In genomic region chr17:68865584-68865983, GRCh38 we compare ENCODE assay signal across 33 cellular contexts.
"Had no signal": no experiment of that assay in that cellular context is flagged by ENCODE, and none has a peak within 500 bp of the region (broad histone marks: within the 10 kb centered on the region; RNA-seq: fewer than 3 reads in every experiment).

No MANE protein-coding gene starts in this region.

- H3K4me1 ChIP-seq: ascending aorta, body of pancreas, breast epithelium had no signal

- H3K9me3 ChIP-seq: adrenal gland, ascending aorta, body of pancreas had no signal

- H3K27ac ChIP-seq: adrenal gland, ascending aorta, body of pancreas, brain microvascular endothelial cell, breast epithelium, cardiac muscle cell had no signal

- FAIRE-seq: astrocyte, bronchial epithelial cell had no signal

- DNase-seq: activated effector memory CD4-positive, alpha-beta T cell treated with anti-CD3 and anti-CD28 coated beads, Interleukin-2, amount 50 U/mL, for 16 hours; activated effector memory CD4-positive, alpha-beta T cell treated with Interleukin-2 at 50 U/mL for 16 hours; activated gamma-delta T cell; activated gamma-delta T cell treated with Interleukin-2 at 50 U/mL for 16 hours; activated naive CD4-positive, alpha-beta T cell; activated naive CD4-positive, alpha-beta T cell treated with anti-CD3 and anti-CD28 coated beads for 36 hours; activated naive CD4-positive, alpha-beta T cell treated with anti-CD3 and anti-CD28 coated beads, Interleukin-2, amount 10 ng/mL, durations not matched to agents 7 days and 5 days; activated naive CD4-positive, alpha-beta T cell treated with anti-CD3 and anti-CD28 coated beads, Interleukin-2, amount 50 U/mL, for 16 hours; activated naive CD4-positive, alpha-beta T cell treated with Interleukin-2 at 50 U/mL for 16 hours; activated naive CD8-positive, alpha-beta T cell treated with anti-CD3 and anti-CD28 coated beads for 36 hours; activated naive CD8-positive, alpha-beta T cell treated with anti-CD3 and anti-CD28 coated beads, Interleukin-2, amount 10 ng/mL, durations not matched to agents 7 days and 5 days; activated naive CD8-positive, alpha-beta T cell treated with anti-CD3 and anti-CD28 coated beads, Interleukin-2, amount 50 U/mL, for 24 hours; activated T-cell treated with anti-CD3 and anti-CD28 coated beads, Interleukin-2, amount 50 U/mL, for 24 hours; activated T-cell treated with anti-CD3 and anti-CD28 coated beads, Interleukin-2, amount 50 U/mL, for 4 hours; activated T-cell treated with anti-CD3 and anti-CD28 coated beads, Interleukin-2, amount 50 U/mL, for 48 hours; activated T-cell treated with anti-CD3 and anti-CD28 coated beads, Interleukin-2, amount 50 U/mL, for 72 hours; adrenal gland; amniotic stem cell; amygdala; anterior cingulate cortex; aorta; body of pancreas; brain microvascular endothelial cell; caudate nucleus; central memory CD4-positive, alpha-beta T cell; cerebellar nuclear complex had no signal

- H3K36me3 ChIP-seq: adrenal gland, ascending aorta, brain microvascular endothelial cell, breast epithelium, cardiac muscle cell had no signal

- H3K4me3 ChIP-seq: adrenal gland, ascending aorta, body of pancreas, breast epithelium, cardiac muscle cell had no signal

- ATAC-seq: activated naive CD4-positive, alpha-beta T cell treated with anti-CD3 and anti-CD28 coated beads, Interleukin-2, amount 50 U/mL, for 72 hours; activated naive CD8-positive, alpha-beta T cell treated with anti-CD3 and anti-CD28 coated beads, Interleukin-2, amount 50 U/mL, for 24 hours; activated T-cell treated with anti-CD3 and anti-CD28 coated beads, Interleukin-2, amount 50 U/mL, for 4 hours; activated T-cell treated with anti-CD3 and anti-CD28 coated beads, Interleukin-2, amount 50 U/mL, for 72 hours; activated T-helper 17 cell treated with anti-CD3 and anti-CD28 coated beads, Interleukin-2, amount 50 U/mL, for 72 hours; body of pancreas had no signal

- H3K27me3 ChIP-seq: adrenal gland, ascending aorta, body of pancreas, brain microvascular endothelial cell, breast epithelium, cardiac muscle cell had no signal
